In genomic region chr12:95766356-95767019, GRCh38 we compare ENCODE assay signal across 30 cellular contexts. TPM values are rescaled to one million over a fixed set of nuclear protein-coding genes. Genes with fewer than 3 reads are reported as not detected.
A peak's percentile ranks its signal among the peaks of the same experiment; 100 is the strongest.
DNase-seq lines count a peak whose midpoint lies in the region; TF ChIP-seq lines count a peak whose summit lies in the region.
"Had no signal": no experiment of that assay in that cellular context is flagged by ENCODE, and none has a peak within 500 bp of the region (broad histone marks: within the 10 kb centered on the region; RNA-seq: fewer than 3 reads in every experiment).

No MANE protein-coding gene starts in this region.

- no peaks in the 10 kb centered on the region for H3K79me2 ChIP-seq in GM23248 (ENCODE audit: insufficient read depth)

- intact Hi-C loops in posterior cingulate gyrus (cut with DNase I): no loop called here

- H3K4me2 ChIP-seq in GM23248 (ENCODE audit: unreplicated experiment): no peak overlapping the region

- H3F3A ChIP-seq in GM23248 (ENCODE audit: insufficient read depth): peaks cover 13% of the 10 kb centered on the region

- H3K9me3 ChIP-seq in GM23248 (ENCODE audit: low read depth): no peaks in the 10 kb centered on the region
- H3K9me3 ChIP-seq: BE2C, esophagus squamous epithelium, uterus had no signal

- H3K4me3 ChIP-seq in GM23248: no peak overlapping the region
- no peak overlapping the region for H3K4me3 ChIP-seq in brain microvascular endothelial cell (ENCODE audit: low read depth, low read length)
- H3K4me3 ChIP-seq: cardiac muscle cell, esophagus squamous epithelium, lung, uterus had no signal

- H3K27me3 ChIP-seq in GM23248 (replicated peaks; ENCODE audit: insufficient read depth) (no peaks in the 10 kb centered on the region), brain microvascular endothelial cell (replicated peaks) (no peaks in the 10 kb centered on the region)
- H3K27me3 ChIP-seq: esophagus squamous epithelium, uterus had no signal

- DNase-seq in A172 (ENCODE audit: low spot score): peak; percentile 48
- peak; percentile 67 for DNase-seq in GM23248
- no peak for DNase-seq in brain microvascular endothelial cell
- peak; percentile 70 for DNase-seq in kidney tubule cell (ENCODE audit: low spot score)
- DNase-seq in NCI-H2107 treated with DMSO at 0.1 percent for 48 hours (lab: John Stamatoyannopoulos, UW; ENCODE audit: unreplicated experiment): no peak
- no peak for DNase-seq in effector CD4-positive, alpha-beta T cell
- no peak for DNase-seq in HCEC 1CT
- no peak for DNase-seq in posterior cingulate gyrus
- DNase-seq: activated CD4-positive, alpha-beta T cell treated with anti-CD3 and anti-CD28 coated beads, Interleukin-2, amount 50 U/mL, for 4 hours; activated naive CD4-positive, alpha-beta T cell treated with anti-CD3 and anti-CD28 coated beads, Interleukin-2, amount 10 ng/mL, durations not matched to agents 7 days and 5 days; amygdala; BE2C; CD8-positive, alpha-beta memory T cell; cortex of kidney; DMS153; esophagus squamous epithelium; GDM1; KBM-7; MM.1S; NCI-H1417; NCI-H2029 treated with DMSO at 0.1 percent for 48 hours; NCI-H2227 treated with DMSO at 0.1 percent for 48 hours; NCI-H748 treated with DMSO at 0.1 percent for 48 hours; stimulated activated CD4-positive, alpha-beta T cell treated with anti-CD3 and anti-CD28 coated beads, Interleukin-4, amount 100 ng/mL, for 4 hours; stimulated activated naive B cell treated with anti-CD40 and anti-IgM and Interleukin-4, amounts not matched to agents 10 μg/mL and 1 μg/mL and 100 μg/mL, for 72 hours; T-cell; uterus had no signal

- TF ChIP-seq CTCF in brain microvascular endothelial cell (IDR thresholded peaks at IDR 0.05; ENCODE audit: low read depth, low read length, missing control alignments): no peak

- WGBS in GM23248 (ENCODE audit: low coverage in 1 of 2, low lambda C conversion rate in 2 of 2, missing lambda C conversion rate in 2 of 2), 2 experiments: 64 to 65% methylated on average over 7 of the region's 7 CpGs

- H3K27ac ChIP-seq in GM23248 (no peak overlapping the region), brain microvascular endothelial cell (peak overlapping the region; percentile 54)
- H3K27ac ChIP-seq: cardiac muscle cell, esophagus squamous epithelium, uterus had no signal

- H3K9me2 ChIP-seq in GM23248 (ENCODE audit: insufficient read depth): no peaks in the 10 kb centered on the region

- in situ Hi-C loops in GM23248 (cut with MboI) (no loop called here), brain microvascular endothelial cell (cut with HindIII; ENCODE audit: low pct_ligation_motif_present, low sequenced_read_pairs) (no loop called here)

- no peak overlapping the region for H2AFZ ChIP-seq in GM23248

- H3K4me1 ChIP-seq in GM23248 (ENCODE audit: insufficient read depth): peaks cover 35% of the 10 kb centered on the region
- H3K4me1 ChIP-seq: BE2C, uterus had no signal

- no peaks in the 10 kb centered on the region for H4K20me1 ChIP-seq in GM23248 (ENCODE audit: insufficient read depth)

- H3K36me3 ChIP-seq in GM23248 (ENCODE audit: low read depth): no peaks in the 10 kb centered on the region
- no peaks in the 10 kb centered on the region for H3K36me3 ChIP-seq in brain microvascular endothelial cell (replicated peaks)
- H3K36me3 ChIP-seq: BE2C, cardiac muscle cell, esophagus squamous epithelium, uterus had no signal

- no peak overlapping the region for H3K9ac ChIP-seq in GM23248

RNA-seq across cellular contexts. Expression of gene NTN4, which starts 24.1 kb away (rescaled TPM):
- total RNA-seq in A172 (2014; rRNA removed; shearing (Covaris generic)): 9.9 and 14.1 TPM in 2 replicates
- total RNA-seq in GM23248 (2014; rRNA removed; shearing (Covaris generic)): 63.7 and 76.6 TPM in 2 replicates
- polyA plus RNA-seq in GM23248 (2016; fragmentation: Nextera tagmentation; extraction: Ambion mirVana): 35.2 and 36.9 TPM in 2 replicates
- total RNA-seq: activated T-helper 1 cell treated with anti-CD3 and anti-CD28 coated beads, Interleukin-12 subunit alpha, Interleukin-12 subunit beta, Interleukin-2, Interleukin-4 antibody, amounts not matched to agents 30 ng/mL and 10 ng/mL and 1 ng/mL, durations not matched to agents 14 hours and 24 hours and 36 hours; CD8-positive, alpha-beta memory T cell had no signal

Comparison
In these comparisons a context has a peak if more than half of its experiments do, and no peak if none do; other contexts are left out.
1. DNase-seq: peak in A172 (single experiment), GM23248 (single experiment) and kidney tubule cell (single experiment); none in brain microvascular endothelial cell (single experiment), NCI-H2107 treated with DMSO at 0.1 percent for 48 hours (single experiment), effector CD4-positive, alpha-beta T cell (single experiment), HCEC 1CT (single experiment) and posterior cingulate gyrus (0 of 10).